ENCODE assay signal across 12 cellular contexts in genomic region chr7:77687747-77688144, GRCh38. TPM values are rescaled to one million over a fixed set of nuclear protein-coding genes. Genes with fewer than 3 reads are reported as not detected.
DNase-seq lines count a peak whose midpoint lies in the region; ATAC-seq and TF ChIP-seq lines count a peak whose summit lies in the region.
"Had no signal": no experiment of that assay in that cellular context is flagged by ENCODE, and none has a peak within 500 bp of the region (broad histone marks: within the 10 kb centered on the region; RNA-seq: fewer than 3 reads in every experiment).

No MANE protein-coding gene starts in this region.

- H3K4me3 ChIP-seq in tibial nerve = no peak overlapping the region
- H3K4me3 ChIP-seq: uterus had no signal

- H3K27me3 Mint-ChIP-seq in mesothelial cell of epicardium (ENCODE audit: low read depth) = no peaks in the 10 kb centered on the region

- no peak overlapping the region for H3K4me3 Mint-ChIP-seq in mesothelial cell of epicardium

- H3K4me1 ChIP-seq in tibial nerve = peaks cover 6 to 46% (median 25%) of the 10 kb centered on the region in 4 donors
- H3K4me1 ChIP-seq: uterus had no signal

- 87 to 88% methylated on average over 1 of the region's 1 CpG for WGBS in tibial nerve, 2 donors

- peaks cover 21% of the 10 kb centered on the region for H3K36me3 Mint-ChIP-seq in mesothelial cell of epicardium

- peaks cover 0 to 33% (median 0%) of the 10 kb centered on the region in 3 donors for H3K36me3 ChIP-seq in tibial nerve
- H3K36me3 ChIP-seq: uterus had no signal

- H3K4me1 Mint-ChIP-seq in mesothelial cell of epicardium = peaks cover 24% of the 10 kb centered on the region

- DNase-seq in DMS53 (lab: John Stamatoyannopoulos, UW) = peak; percentile 75
- DNase-seq in activated CD4-positive, alpha-beta T cell treated with anti-CD3 and anti-CD28 coated beads, Interleukin-2, amount 50 U/mL, for 48 hours = peak; percentile 34 to 49
- DNase-seq in mesothelial cell of epicardium (ENCODE audit: low spot score in 2 of 2, unreplicated experiment in 2 of 2) = no peak
- DNase-seq in effector CD4-positive, alpha-beta T cell = no peak
- no peak for DNase-seq in SW 1271 (lab: John Stamatoyannopoulos, UW)
- DNase-seq in tibial nerve (ENCODE audit: low spot score in 2 of 2) = no peak
- no peak for DNase-seq in kidney glomerular epithelial cell (lab: John Stamatoyannopoulos, UW)
- DNase-seq: anterior cingulate cortex, H7, NCI-H1105, uterus had no signal

- H3K9me3 Mint-ChIP-seq in mesothelial cell of epicardium = peaks cover 3% of the 10 kb centered on the region

- TF ChIP-seq POLR2A in tibial nerve (IDR thresholded peaks at IDR 0.05) = no peak

- TF ChIP-seq CTCF in mesothelial cell of epicardium (IDR thresholded peaks at IDR 0.05; ENCODE audit: unreplicated experiment) = no peak
- no peak for TF ChIP-seq CTCF in tibial nerve (IDR thresholded peaks at IDR 0.05)

- no peak for TF ChIP-seq EP300 in tibial nerve (IDR thresholded peaks at IDR 0.05)

- peak overlapping the region in 2 of 4 donors; percentile 1 to 19 for H3K27ac ChIP-seq in tibial nerve
- H3K27ac ChIP-seq: uterus had no signal

- H3K9me3 ChIP-seq in tibial nerve = no peaks in the 10 kb centered on the region
- H3K9me3 ChIP-seq: uterus had no signal

- no peaks in the 10 kb centered on the region for H3K27me3 ChIP-seq in tibial nerve
- H3K27me3 ChIP-seq: uterus had no signal

- peak overlapping the region; percentile 76 for H3K27ac Mint-ChIP-seq in mesothelial cell of epicardium

- ATAC-seq in GM19351 (IDR thresholded peaks at IDR 0.05; ENCODE audit: unreplicated experiment) = peak; percentile 65

RNA-seq across cellular contexts. Expression of gene RSBN1L, which starts 8.5 kb away (rescaled TPM):
- total RNA-seq in mesothelial cell of epicardium (23.4 to 26.7 TPM (median 26.5 TPM) in 3 replicates), tibial nerve (10 to 100 TPM; 15.6 to 33.9 (median 29.1) TPM)

Comparison
In these comparisons a context has a peak if more than half of its experiments do, and no peak if none do; other contexts are left out.
1. DNase-seq: peak in DMS53 (single experiment) and activated CD4-positive, alpha-beta T cell treated with anti-CD3 and anti-CD28 coated beads, Interleukin-2, amount 50 U/mL, for 48 hours (2 of 2); none in mesothelial cell of epicardium (0 of 2), effector CD4-positive, alpha-beta T cell (single experiment), SW 1271 (0 of 2), tibial nerve (0 of 2) and kidney glomerular epithelial cell (single experiment).